In genomic region chr6:25404693-25405169, GRCh38 we compare ENCODE assay signal across 8 cellular contexts.
DNase-seq lines count a peak whose midpoint lies in the region; ATAC-seq lines count a peak whose summit lies in the region.

No MANE protein-coding gene starts in this region.

- H3K27ac ChIP-seq in duodenal mucosa (ENCODE audit: low read depth, low read length), result no peak overlapping the region

- no peaks in the 10 kb centered on the region for H3K36me3 Mint-ChIP-seq in T-cell
- no peaks in the 10 kb centered on the region for H3K36me3 Mint-ChIP-seq in stimulated activated effector memory CD8-positive, alpha-beta T cell treated with anti-CD3 and anti-CD28 coated beads, Interleukin-12 subunit alpha, Interleukin-12 subunit beta, amount 100 ng/mL, for 72 hours

- peak overlapping the region; percentile 30 to 32 for H3K4me3 ChIP-seq in duodenal mucosa (ENCODE audit: low read depth in 1 of 2, low read length in 2 of 2)

- peak overlapping the region in 1 of 2 donors; percentile 7 for H3K9ac ChIP-seq in duodenal mucosa (ENCODE audit: low read depth in 1 of 2, low read length in 2 of 2)

- H3K4me1 Mint-ChIP-seq in T-cell, result peaks cover 0 to 10% (median 8%) of the 10 kb centered on the region in 3 donors
- H3K4me1 Mint-ChIP-seq in stimulated activated effector memory CD8-positive, alpha-beta T cell treated with anti-CD3 and anti-CD28 coated beads, Interleukin-12 subunit alpha, Interleukin-12 subunit beta, amount 100 ng/mL, for 72 hours, result no peaks in the 10 kb centered on the region

- DNase-seq in T-cell (peak in 31 of 34 experiments; percentile 1 to 58 (median 18)), NCI-H2107 treated with DMSO at 0.1 percent for 48 hours (lab: John Stamatoyannopoulos, UW; ENCODE audit: unreplicated experiment) (no peak), NCI-H748 treated with DMSO at 0.1 percent for 48 hours (lab: John Stamatoyannopoulos, UW) (no peak), T1000 (lab: John Stamatoyannopoulos, UW) (no peak)
- peak; percentile 12 to 69 for DNase-seq in stimulated activated effector memory CD8-positive, alpha-beta T cell treated with anti-CD3 and anti-CD28 coated beads, Interleukin-12 subunit alpha, Interleukin-12 subunit beta, amount 100 ng/mL, for 72 hours (ENCODE audit: low spot score in 2 of 2)

- peaks cover 24 to 31% of the 10 kb centered on the region in 2 donors for H3K4me1 ChIP-seq in duodenal mucosa (ENCODE audit: control insufficient read depth in 1 of 2, insufficient read depth in 2 of 2, low read length in 2 of 2)

- H3K36me3 ChIP-seq in duodenal mucosa (ENCODE audit: control insufficient read depth in 1 of 2, insufficient read depth in 2 of 2, low read length in 2 of 2), result no peaks in the 10 kb centered on the region

- H3K27me3 ChIP-seq in duodenal mucosa (ENCODE audit: control insufficient read depth in 1 of 2, insufficient read depth in 2 of 2, low read length in 2 of 2), result no peaks in the 10 kb centered on the region

- H3K4me3 Mint-ChIP-seq in T-cell, result no peak overlapping the region
- no peak overlapping the region for H3K4me3 Mint-ChIP-seq in stimulated activated effector memory CD8-positive, alpha-beta T cell treated with anti-CD3 and anti-CD28 coated beads, Interleukin-12 subunit alpha, Interleukin-12 subunit beta, amount 100 ng/mL, for 72 hours

- no peaks in the 10 kb centered on the region for H3K27me3 Mint-ChIP-seq in T-cell

- CTCF ChIA-PET in T-cell (lab: Charles Lee), result interaction anchor here in 1 of 2 donors (0.7 to 1.5 kb wide), 6 partner anchors 8 to 66 kb away, joined by 3 to 5 read pairs (median 3); no protein-coding TSS in a partner anchor

- no peak overlapping the region for H3K27ac Mint-ChIP-seq in T-cell
- H3K27ac Mint-ChIP-seq in stimulated activated effector memory CD8-positive, alpha-beta T cell treated with anti-CD3 and anti-CD28 coated beads, Interleukin-12 subunit alpha, Interleukin-12 subunit beta, amount 100 ng/mL, for 72 hours, result no peak overlapping the region

- no peaks in the 10 kb centered on the region for H3K9me3 Mint-ChIP-seq in T-cell
- H3K9me3 Mint-ChIP-seq in stimulated activated effector memory CD8-positive, alpha-beta T cell treated with anti-CD3 and anti-CD28 coated beads, Interleukin-12 subunit alpha, Interleukin-12 subunit beta, amount 100 ng/mL, for 72 hours, result no peaks in the 10 kb centered on the region

- no peaks in the 10 kb centered on the region for H3K9me3 ChIP-seq in duodenal mucosa (ENCODE audit: control insufficient read depth in 1 of 2, low read length in 2 of 2)

- peak; percentile 97 for ATAC-seq in GM19043 (IDR thresholded peaks at IDR 0.05; ENCODE audit: low read depth, unreplicated experiment)
- peak; percentile 90 for ATAC-seq in HG02973 (IDR thresholded peaks at IDR 0.05; ENCODE audit: unreplicated experiment)
- ATAC-seq in T-cell (replicated peaks in 1 of 4), result peak; percentile 90 to 96 (median 92)
- peak; percentile 96 for ATAC-seq in stimulated activated effector memory CD8-positive, alpha-beta T cell treated with anti-CD3 and anti-CD28 coated beads, Interleukin-12 subunit alpha, Interleukin-12 subunit beta, amount 100 ng/mL, for 72 hours

- POLR2A ChIA-PET in T-cell (lab: Charles Lee), result interaction anchor here (0.6 to 1.4 kb wide), 4 partner anchors 12 to 329 kb away, joined by 3 to 5 read pairs (median 4); no protein-coding TSS in a partner anchor

Comparison
In these comparisons a context has a peak if more than half of its experiments do, and no peak if none do; other contexts are left out.
1. DNase-seq: peak in T-cell (31 of 34) and stimulated activated effector memory CD8-positive, alpha-beta T cell treated with anti-CD3 and anti-CD28 coated beads, Interleukin-12 subunit alpha, Interleukin-12 subunit beta, amount 100 ng/mL, for 72 hours (2 of 2); none in NCI-H2107 treated with DMSO at 0.1 percent for 48 hours (single experiment), NCI-H748 treated with DMSO at 0.1 percent for 48 hours (single experiment) and T1000 (single experiment).
2. Peak in every context shown above with its lines, with median percentiles within 50 percentile points of each other: ATAC-seq.